In the genomic region with DNA sequence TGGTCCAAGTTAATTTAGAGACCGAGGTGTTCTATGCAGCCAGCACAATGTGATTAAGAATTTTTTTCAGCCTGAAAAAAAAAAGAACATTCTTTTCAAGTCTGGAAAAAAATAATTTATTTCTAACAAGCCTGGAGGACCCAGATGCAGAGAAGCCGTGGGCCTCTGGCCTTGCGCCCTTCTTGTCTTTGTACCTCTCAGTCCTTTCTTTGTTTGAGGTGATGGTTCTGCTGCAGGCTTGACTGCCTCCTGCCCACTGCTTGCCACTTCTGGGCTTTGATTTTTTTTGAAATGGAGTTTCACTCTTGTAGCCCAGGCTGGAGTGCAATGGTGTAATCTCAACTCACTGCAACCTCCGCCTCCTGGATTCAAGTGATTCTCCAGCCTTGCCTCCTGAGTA, we compare ENCODE assay signal across 14 cellular contexts.
"Had no signal": no experiment of that assay in that cellular context is flagged by ENCODE, and none has a peak within 500 bp of the region (broad histone marks: within the 10 kb centered on the region; RNA-seq: fewer than 3 reads in every experiment).

No MANE protein-coding gene starts in this region.

- H3K27ac ChIP-seq: body of pancreas, heart right ventricle, pancreas had no signal

- H3K36me3 Mint-ChIP-seq: activated CD4-positive, alpha-beta memory T cell treated with anti-CD3 and anti-CD28 coated beads for 36 hours; activated CD8-positive, alpha-beta memory T cell treated with anti-CD3 and anti-CD28 coated beads, Interleukin-2, amount 10 ng/mL, durations not matched to agents 7 days and 5 days; activated naive CD4-positive, alpha-beta T cell treated with anti-CD3 and anti-CD28 coated beads, Interleukin-2, amount 10 ng/mL, durations not matched to agents 7 days and 5 days; natural killer cell treated with Interleukin-12 subunit alpha and Interleukin-12 subunit beta and Interleukin-15 and Interleukin-18, amount 100 ng/mL, for 72 hours had no signal

- H3K27me3 Mint-ChIP-seq: activated CD4-positive, alpha-beta memory T cell treated with anti-CD3 and anti-CD28 coated beads for 36 hours; activated CD4-positive, alpha-beta T cell treated with anti-CD3 and anti-CD28 coated beads for 36 hours; activated CD8-positive, alpha-beta memory T cell treated with anti-CD3 and anti-CD28 coated beads, Interleukin-2, amount 10 ng/mL, durations not matched to agents 7 days and 5 days; activated T-cell treated with anti-CD3 and anti-CD28 coated beads, Interleukin-2, amount 50 U/mL, for 24 hours; natural killer cell treated with Interleukin-12 subunit alpha and Interleukin-12 subunit beta and Interleukin-15 and Interleukin-18, amount 100 ng/mL, for 72 hours had no signal

- H3K4me3 ChIP-seq: adrenal gland, body of pancreas, gastroesophageal sphincter, heart right ventricle, pancreas had no signal

- ATAC-seq: activated CD4-positive, alpha-beta T cell treated with anti-CD3 and anti-CD28 coated beads for 36 hours; activated CD8-positive, alpha-beta memory T cell treated with anti-CD3 and anti-CD28 coated beads, Interleukin-2, amount 10 ng/mL, durations not matched to agents 7 days and 5 days; body of pancreas; gastroesophageal sphincter; natural killer cell treated with Interleukin-12 subunit alpha and Interleukin-12 subunit beta and Interleukin-15 and Interleukin-18, amount 100 ng/mL, for 72 hours had no signal

- H3K36me3 ChIP-seq: adrenal gland, gastroesophageal sphincter, heart right ventricle, pancreas had no signal

- H3K4me1 ChIP-seq: adrenal gland, body of pancreas, pancreas had no signal

- H3K9me3 Mint-ChIP-seq: activated CD4-positive, alpha-beta memory T cell treated with anti-CD3 and anti-CD28 coated beads for 36 hours; activated naive CD4-positive, alpha-beta T cell treated with anti-CD3 and anti-CD28 coated beads, Interleukin-2, amount 10 ng/mL, durations not matched to agents 7 days and 5 days; activated T-cell treated with anti-CD3 and anti-CD28 coated beads, Interleukin-2, amount 50 U/mL, for 24 hours; natural killer cell treated with Interleukin-12 subunit alpha and Interleukin-12 subunit beta and Interleukin-15 and Interleukin-18, amount 100 ng/mL, for 72 hours; T-helper 1 cell treated with Interleukin-12 subunit alpha and Interleukin-12 subunit beta and Interleukin-4 antibody, amounts not matched to agents 30 μg/mL and 1 μg/mL, for 36 hours had no signal

- H3K4me1 Mint-ChIP-seq: activated CD4-positive, alpha-beta T cell treated with anti-CD3 and anti-CD28 coated beads for 36 hours had no signal

- H3K27me3 ChIP-seq: adrenal gland, body of pancreas, gastroesophageal sphincter, heart right ventricle, pancreas had no signal

- H3K27ac Mint-ChIP-seq: activated CD4-positive, alpha-beta memory T cell treated with anti-CD3 and anti-CD28 coated beads for 36 hours; activated CD4-positive, alpha-beta T cell treated with anti-CD3 and anti-CD28 coated beads for 36 hours; activated CD8-positive, alpha-beta memory T cell treated with anti-CD3 and anti-CD28 coated beads, Interleukin-2, amount 10 ng/mL, durations not matched to agents 7 days and 5 days; activated naive CD4-positive, alpha-beta T cell treated with anti-CD3 and anti-CD28 coated beads, Interleukin-2, amount 10 ng/mL, durations not matched to agents 7 days and 5 days; activated T-cell treated with anti-CD3 and anti-CD28 coated beads, Interleukin-2, amount 50 U/mL, for 24 hours; natural killer cell treated with Interleukin-12 subunit alpha and Interleukin-12 subunit beta and Interleukin-15 and Interleukin-18, amount 100 ng/mL, for 72 hours; T-helper 1 cell treated with Interleukin-12 subunit alpha and Interleukin-12 subunit beta and Interleukin-4 antibody, amounts not matched to agents 30 μg/mL and 1 μg/mL, for 36 hours had no signal

- H3K4me3 Mint-ChIP-seq: activated CD4-positive, alpha-beta memory T cell treated with anti-CD3 and anti-CD28 coated beads for 36 hours; activated CD4-positive, alpha-beta T cell treated with anti-CD3 and anti-CD28 coated beads for 36 hours; activated CD8-positive, alpha-beta memory T cell treated with anti-CD3 and anti-CD28 coated beads, Interleukin-2, amount 10 ng/mL, durations not matched to agents 7 days and 5 days; activated naive CD4-positive, alpha-beta T cell treated with anti-CD3 and anti-CD28 coated beads, Interleukin-2, amount 10 ng/mL, durations not matched to agents 7 days and 5 days; activated T-cell treated with anti-CD3 and anti-CD28 coated beads, Interleukin-2, amount 50 U/mL, for 24 hours; natural killer cell treated with Interleukin-12 subunit alpha and Interleukin-12 subunit beta and Interleukin-15 and Interleukin-18, amount 100 ng/mL, for 72 hours; T-helper 1 cell treated with Interleukin-12 subunit alpha and Interleukin-12 subunit beta and Interleukin-4 antibody, amounts not matched to agents 30 μg/mL and 1 μg/mL, for 36 hours had no signal

- DNase-seq: activated CD4-positive, alpha-beta memory T cell treated with anti-CD3 and anti-CD28 coated beads for 36 hours; activated CD4-positive, alpha-beta T cell treated with anti-CD3 and anti-CD28 coated beads for 36 hours; activated CD8-positive, alpha-beta memory T cell treated with anti-CD3 and anti-CD28 coated beads, Interleukin-2, amount 10 ng/mL, durations not matched to agents 7 days and 5 days; activated naive CD4-positive, alpha-beta T cell treated with anti-CD3 and anti-CD28 coated beads, Interleukin-2, amount 10 ng/mL, durations not matched to agents 7 days and 5 days; activated T-cell treated with anti-CD3 and anti-CD28 coated beads, Interleukin-2, amount 50 U/mL, for 24 hours; adrenal gland; body of pancreas; heart right ventricle; pancreas; stimulated activated CD4-positive, alpha-beta T cell treated with anti-CD3 and anti-CD28 coated beads, Interleukin-12 subunit alpha, Interleukin-12 subunit beta, amount 100 ng/mL, for 4 hours; stimulated activated CD4-positive, alpha-beta T cell treated with anti-CD3 and anti-CD28 coated beads, Interleukin-2, amount 100 ng/mL, for 24 hours had no signal

- H3K9me3 ChIP-seq: adrenal gland, body of pancreas, gastroesophageal sphincter, heart right ventricle, pancreas had no signal
